Comparison of ENCODE assay signal across 10 cellular contexts in genomic region chr1:19315378-19316206, GRCh38. TPM values are rescaled to one million over a fixed set of nuclear protein-coding genes. Genes with fewer than 3 reads are reported as not detected.
DNase-seq lines count a peak whose midpoint lies in the region; ATAC-seq, FAIRE-seq and TF ChIP-seq lines count a peak whose summit lies in the region.
"Had no signal": no experiment of that assay in that cellular context is flagged by ENCODE, and none has a peak within 500 bp of the region (broad histone marks: within the 10 kb centered on the region; RNA-seq: fewer than 3 reads in every experiment).

No MANE protein-coding gene starts in this region.

- H3K27ac ChIP-seq in mammary epithelial cell (ENCODE audit: insufficient read depth, low read depth, low read length) (no peak overlapping the region), breast epithelium (no peak overlapping the region), upper lobe of left lung (peak overlapping the region in 2 of 4 donors; percentile 26 to 35)
- H3K27ac ChIP-seq: stomach had no signal

- no peaks in the 10 kb centered on the region for H3K27me3 ChIP-seq in mammary epithelial cell (ENCODE audit: insufficient read depth, low read length)
- H3K27me3 ChIP-seq in breast epithelium = no peaks in the 10 kb centered on the region
- no peaks in the 10 kb centered on the region for H3K27me3 ChIP-seq in upper lobe of left lung
- H3K27me3 ChIP-seq: stomach had no signal

- peaks cover 61% of the 10 kb centered on the region for H3K79me2 ChIP-seq in mammary epithelial cell (ENCODE audit: insufficient read depth, low read length)

- in situ Hi-C loops in mammary epithelial cell (cut with MboI; ENCODE audit: low sequenced_read_pairs in 2 of 2) = no loop called here

- peak overlapping the region; percentile 61 for H3K4me3 Mint-ChIP-seq in dendritic cell treated with granulocyte-macrophage colony-stimulating factor and Interleukin-4, amounts not matched to agents 40 ng/mL and 50 ng/mL, for 4 days
- peak overlapping the region; percentile 17 for H3K4me3 Mint-ChIP-seq in type B pancreatic cell

- peak overlapping the region; percentile 4 for H3K4me2 ChIP-seq in mammary epithelial cell (ENCODE audit: insufficient read depth, low read depth, low read length)

- H3K9ac ChIP-seq in mammary epithelial cell (ENCODE audit: insufficient read depth, low read length) = no peak overlapping the region

- BruUV-seq in mammary epithelial cell (replicated peaks; lab: Mats Ljungman, UMichigan) = no TSS peak

- intact Hi-C loops in mammary epithelial cell (cut with micrococcal nuclease) = no loop called here
- intact Hi-C loops in breast epithelium (cut with DNase I; ENCODE audit: low total_unique reads) = no loop called here
- intact Hi-C loops in dendritic cell treated with granulocyte-macrophage colony-stimulating factor and Interleukin-4, amounts not matched to agents 40 ng/mL and 50 ng/mL, for 4 days (cut with micrococcal nuclease) = no loop called here

- H3K27ac Mint-ChIP-seq in dendritic cell treated with granulocyte-macrophage colony-stimulating factor and Interleukin-4, amounts not matched to agents 40 ng/mL and 50 ng/mL, for 4 days = peak overlapping the region; percentile 69
- no peak overlapping the region for H3K27ac Mint-ChIP-seq in type B pancreatic cell

- TF ChIP-seq POLR2A in breast epithelium (IDR thresholded peaks at IDR 0.05) (no peak), erythroblast (IDR thresholded peaks at IDR 0.05; ENCODE audit: low read length) (no peak), upper lobe of left lung (IDR thresholded peaks at IDR 0.05) (no peak)

- H3K4me3 ChIP-seq in mammary epithelial cell (replicated peaks in 1 of 3; ENCODE audit: insufficient read depth in 1 of 3, low read depth in 2 of 3, low read length in 3 of 3) (no peak overlapping the region), breast epithelium (no peak overlapping the region), upper lobe of left lung (no peak overlapping the region)
- H3K4me3 ChIP-seq: mucosa of descending colon, stomach had no signal

- no peaks in the 10 kb centered on the region for H3K9me3 Mint-ChIP-seq in dendritic cell treated with granulocyte-macrophage colony-stimulating factor and Interleukin-4, amounts not matched to agents 40 ng/mL and 50 ng/mL, for 4 days
- H3K9me3 Mint-ChIP-seq in type B pancreatic cell = no peaks in the 10 kb centered on the region

- H3K4me1 Mint-ChIP-seq in dendritic cell treated with granulocyte-macrophage colony-stimulating factor and Interleukin-4, amounts not matched to agents 40 ng/mL and 50 ng/mL, for 4 days (ENCODE audit: low read depth) = peaks cover 73% of the 10 kb centered on the region
- peaks cover 14% of the 10 kb centered on the region for H3K4me1 Mint-ChIP-seq in type B pancreatic cell (ENCODE audit: unreplicated experiment)

- H4K20me1 ChIP-seq in mammary epithelial cell (ENCODE audit: insufficient read depth, low read length) = no peaks in the 10 kb centered on the region

- H3K36me3 ChIP-seq in mammary epithelial cell (ENCODE audit: insufficient read depth, low read length) (no peaks in the 10 kb centered on the region), breast epithelium (no peaks in the 10 kb centered on the region), upper lobe of left lung (peaks cover 0 to 16% (median 9%) of the 10 kb centered on the region in 4 donors)

- no peaks in the 10 kb centered on the region for H3K27me3 Mint-ChIP-seq in dendritic cell treated with granulocyte-macrophage colony-stimulating factor and Interleukin-4, amounts not matched to agents 40 ng/mL and 50 ng/mL, for 4 days
- no peaks in the 10 kb centered on the region for H3K27me3 Mint-ChIP-seq in type B pancreatic cell

- FAIRE-seq in D721Med (lab: Jason Lieb, UNC) = no peak

- H3K36me3 Mint-ChIP-seq in dendritic cell treated with granulocyte-macrophage colony-stimulating factor and Interleukin-4, amounts not matched to agents 40 ng/mL and 50 ng/mL, for 4 days (ENCODE audit: low read depth) = peaks cover 63% of the 10 kb centered on the region
- H3K36me3 Mint-ChIP-seq in type B pancreatic cell = peaks cover 10% of the 10 kb centered on the region

- H3K9me3 ChIP-seq in mammary epithelial cell (replicated peaks; ENCODE audit: insufficient read depth, low read length) (no peaks in the 10 kb centered on the region), breast epithelium (no peaks in the 10 kb centered on the region), upper lobe of left lung (no peaks in the 10 kb centered on the region)
- H3K9me3 ChIP-seq: mucosa of descending colon, stomach had no signal

- dilution Hi-C loops in mammary epithelial cell (cut with HindIII; ENCODE audit: low sequenced_read_pairs) = no loop called here

- 65% methylated on average over 17 of the region's 17 CpGs for WGBS in mammary epithelial cell (ENCODE audit: low coverage, missing lambda C conversion rate)
- WGBS in upper lobe of left lung, 2 donors = 50 to 76% methylated on average over 9 to 17 of the region's 17 CpGs

- no peak for TF ChIP-seq CTCF in mammary epithelial cell (conservative IDR thresholded peaks at IDR 0.05 in 1 of 2, IDR thresholded peaks at IDR 0.05 in 1 of 2; ENCODE audit: extremely low read depth in 1 of 2, insufficient read depth in 1 of 2, low read depth in 1 of 2, low read length in 2 of 2)
- TF ChIP-seq CTCF in breast epithelium (IDR thresholded peaks at IDR 0.05) = no peak
- no peak for TF ChIP-seq CTCF in type B pancreatic cell (conservative IDR thresholded peaks at IDR 0.05)
- TF ChIP-seq CTCF in D721Med (IDR thresholded peaks at IDR 0.05; ENCODE audit: insufficient read depth, missing control alignments) = no peak
- TF ChIP-seq CTCF in upper lobe of left lung (IDR thresholded peaks at IDR 0.05) = no peak

- no peak for ATAC-seq in upper lobe of left lung (ENCODE audit: low FRiP score in 2 of 2)
- ATAC-seq: mucosa of descending colon had no signal

- no peak for TF ChIP-seq EP300 in upper lobe of left lung (IDR thresholded peaks at IDR 0.05)

- H3K4me1 ChIP-seq in mammary epithelial cell (ENCODE audit: insufficient read depth, low read length) = peaks cover 42% of the 10 kb centered on the region
- H3K4me1 ChIP-seq in breast epithelium = peaks cover 4% of the 10 kb centered on the region in 2 donors
- peaks cover 25 to 52% (median 26%) of the 10 kb centered on the region in 4 donors for H3K4me1 ChIP-seq in upper lobe of left lung

- CTCF ChIA-PET in mammary epithelial cell (lab: Charles Lee; ENCODE audit: low non-redundant PET) = no interaction called here

- H2AFZ ChIP-seq in mammary epithelial cell (ENCODE audit: low read depth, low read length) = peak overlapping the region; percentile 4

- DNase-seq in mammary epithelial cell = peak; percentile 23
- no peak for DNase-seq in breast epithelium (ENCODE audit: low spot score in 2 of 2)
- peak; percentile 91 for DNase-seq in NAMALWA (ENCODE audit: low spot score)
- DNase-seq in type B pancreatic cell (ENCODE audit: extremely low spot score, unreplicated experiment) = no peak
- no peak for DNase-seq in D721Med (ENCODE audit: insufficient read length, low spot score)
- no peak for DNase-seq in erythroblast (lab: John Stamatoyannopoulos, UW)
- DNase-seq in upper lobe of left lung = no peak
- DNase-seq: mucosa of descending colon, stomach had no signal

RNA-seq across cellular contexts. Expression of gene SLC66A1, which starts 3.5 kb away (rescaled TPM):
- total RNA-seq in mammary epithelial cell = 10 to 100 TPM; 17.7 to 19.7 TPM
- polyA plus RNA-seq in mammary epithelial cell = 16.6 TPM
- polyA minus RNA-seq in mammary epithelial cell = 10.5 TPM
- total RNA-seq in breast epithelium = 10 to 100 TPM in 2 of 3 donors, 1 to 10 TPM in 1; 6.2 to 13.9 (median 13.1) TPM
- total RNA-seq in type B pancreatic cell (ENCODE audit: low replicate concordance) = 18.3 and 24.1 TPM in 2 replicates
- total RNA-seq in upper lobe of left lung = 10 to 100 TPM; 15.6 to 30.3 (median 24.3) TPM

RNA-seq across cellular contexts. Expression of gene AKR7A2, which starts 3.6 kb away (rescaled TPM):
- total RNA-seq in mammary epithelial cell (10 to 100 TPM; 45.7 to 60.3 TPM), breast epithelium (100 to 1,000 TPM in 1 of 3 donors, 10 to 100 TPM in 2; 65.9 to 116 (median 80.5) TPM), type B pancreatic cell (ENCODE audit: low replicate concordance) (57.2 and 75.2 TPM in 2 replicates), upper lobe of left lung (10 to 100 TPM; 25.2 to 66.3 (median 47.6) TPM)
- polyA plus RNA-seq in mammary epithelial cell = 65.9 TPM
- polyA minus RNA-seq in mammary epithelial cell = 43.9 TPM

RNA-seq across cellular contexts. Expression of gene AKR7A3, which starts 27.0 kb away (rescaled TPM):
- under 1 TPM; 0.50 to 0.59 TPM for total RNA-seq in mammary epithelial cell
- 0.16 TPM for polyA plus RNA-seq in mammary epithelial cell
- not detected for polyA minus RNA-seq in mammary epithelial cell
- total RNA-seq in breast epithelium = 1 to 10 TPM; 1.4 to 7.9 (median 5.1) TPM
- total RNA-seq in type B pancreatic cell (ENCODE audit: low replicate concordance) = 1.3 and 4.6 TPM in 2 replicates
- 1 to 10 TPM in 3 of 6 donors, under 1 TPM in 2, not detected in 1; 0.91 to 9.4 (median 1.0) TPM for total RNA-seq in upper lobe of left lung

Comparison
In these comparisons a context has a peak if more than half of its experiments do, and no peak if none do; other contexts are left out.
1. DNase-seq: peak in mammary epithelial cell (single experiment) and NAMALWA (single experiment); none in breast epithelium (0 of 2), type B pancreatic cell (single experiment), D721Med (single experiment), erythroblast (0 of 2) and upper lobe of left lung (0 of 2).